ENCODE assay signal across 8 cellular contexts in genomic region chrX:53223955-53224859, GRCh38.
DNase-seq lines count a peak whose midpoint lies in the region; ATAC-seq and TF ChIP-seq lines count a peak whose summit lies in the region.

No MANE protein-coding gene starts in this region.

- H3K9ac ChIP-seq in OCI-LY3 (ENCODE audit: low read length): peak overlapping the region; percentile 99
- H3K9ac ChIP-seq in iPS-20b (ENCODE audit: low read depth, low read length): peak overlapping the region; percentile 98

- H4K20me1 ChIP-seq in OCI-LY3 (ENCODE audit: insufficient read depth, low read length): peaks cover 39% of the 10 kb centered on the region

- H3K4me3 ChIP-seq in OCI-LY3 (ENCODE audit: low read length) (peak overlapping the region; percentile 100), iPS-20b (ENCODE audit: low read length) (peak overlapping the region; percentile 91)

- H3K27ac ChIP-seq in 22Rv1 (peak overlapping the region; percentile 87), OCI-LY3 (ENCODE audit: low read length) (peak overlapping the region; percentile 79), iPS-20b (ENCODE audit: low read length) (peak overlapping the region; percentile 99)

- H3K36me3 ChIP-seq in OCI-LY3 (replicated peaks; ENCODE audit: low read depth, low read length): peaks cover 14% of the 10 kb centered on the region
- peaks cover 22% of the 10 kb centered on the region for H3K36me3 ChIP-seq in iPS-20b (ENCODE audit: insufficient read depth, low read depth, low read length)

- H3K27me3 ChIP-seq in OCI-LY3 (ENCODE audit: low read depth, low read length): no peaks in the 10 kb centered on the region
- no peaks in the 10 kb centered on the region for H3K27me3 ChIP-seq in iPS-20b (ENCODE audit: insufficient read depth, low read length)

- H2AFZ ChIP-seq in OCI-LY3 (ENCODE audit: low read depth, low read length): no peak overlapping the region

- H3K9me3 ChIP-seq in OCI-LY3 (ENCODE audit: insufficient read depth, low read length) (no peaks in the 10 kb centered on the region), iPS-20b (ENCODE audit: insufficient read depth, low read depth, low read length) (no peaks in the 10 kb centered on the region)

- H3K4me2 ChIP-seq in OCI-LY3 (ENCODE audit: low read length): peak overlapping the region; percentile 87

- peak; percentile 56 for DNase-seq in astrocyte of the hippocampus (ENCODE audit: low read depth, low spot score)
- peak; percentile 10 for DNase-seq in stimulated activated CD4-positive, alpha-beta T cell treated with anti-CD3 and anti-CD28 coated beads, Interleukin-15, amount 100 ng/mL, for 24 hours
- no peak for DNase-seq in NCI-H2227 (lab: John Stamatoyannopoulos, UW; ENCODE audit: unreplicated experiment)
- DNase-seq in NCI-H146 treated with DMSO at 0.1 percent for 48 hours (lab: John Stamatoyannopoulos, UW; ENCODE audit: unreplicated experiment): no peak

- H3K4me1 ChIP-seq in OCI-LY3 (ENCODE audit: low read length) (peaks cover 23% of the 10 kb centered on the region), iPS-20b (ENCODE audit: insufficient read depth, low read length) (peaks cover 14% of the 10 kb centered on the region)

- ATAC-seq in GM18909 (IDR thresholded peaks at IDR 0.05; ENCODE audit: poor library complexity, unreplicated experiment): peak; percentile 5

- TF ChIP-seq CTCF in 22Rv1 (IDR thresholded peaks at IDR 0.05) (no peak), OCI-LY3 (IDR thresholded peaks at IDR 0.05; ENCODE audit: low read depth, low read length) (no peak)

- H3K79me2 ChIP-seq in OCI-LY3 (ENCODE audit: low read length): peaks cover 59% of the 10 kb centered on the region

Comparison
In these comparisons a context has a peak if more than half of its experiments do, and no peak if none do; other contexts are left out.
1. DNase-seq: peak in astrocyte of the hippocampus (single experiment) and stimulated activated CD4-positive, alpha-beta T cell treated with anti-CD3 and anti-CD28 coated beads, Interleukin-15, amount 100 ng/mL, for 24 hours (single experiment); none in NCI-H2227 (single experiment) and NCI-H146 treated with DMSO at 0.1 percent for 48 hours (single experiment).
2. Peak in every context shown above with its lines, with median percentiles within 50 percentile points of each other: H3K27ac ChIP-seq.